8 cellular contexts compared by ENCODE assay signal in the genomic region with DNA sequence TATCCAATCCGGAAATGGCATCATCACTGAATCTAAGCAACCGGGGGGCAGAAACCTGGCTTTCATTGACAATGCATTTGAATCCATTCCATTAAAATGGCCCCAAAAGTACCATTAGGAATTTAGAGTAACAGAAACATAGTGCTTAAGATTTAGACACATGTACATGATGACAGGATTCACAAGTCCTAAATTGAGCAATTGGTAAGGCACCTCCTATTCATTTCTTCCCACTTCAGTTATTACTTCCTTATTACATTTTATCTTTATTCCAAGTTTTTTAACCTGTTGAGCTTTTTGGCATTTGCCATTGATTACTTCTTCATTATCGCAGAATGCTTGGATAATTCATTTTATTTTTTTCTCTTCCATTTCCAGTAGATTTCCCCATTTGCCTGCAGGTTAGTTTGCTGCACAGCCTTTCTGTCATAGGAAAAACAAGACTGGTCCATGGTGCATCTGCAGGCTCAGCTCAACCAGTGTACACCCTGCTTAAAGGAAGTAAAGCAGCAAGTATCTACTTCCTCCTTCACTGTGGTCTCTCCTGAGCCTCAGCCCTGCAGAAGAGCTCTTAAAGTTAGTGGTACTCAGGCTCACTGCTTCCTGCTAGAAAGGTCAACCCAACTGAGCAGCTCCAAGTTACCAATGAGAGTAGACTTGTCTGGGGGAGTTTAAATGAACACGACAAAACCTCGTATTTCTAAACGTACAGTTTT.
DNase-seq lines count a peak whose midpoint lies in the region; ATAC-seq, FAIRE-seq and TF ChIP-seq lines count a peak whose summit lies in the region.

No MANE protein-coding gene starts in this region.

- no peaks in the 10 kb centered on the region for H3K27me3 Mint-ChIP-seq in activated naive CD8-positive, alpha-beta T cell
- no peaks in the 10 kb centered on the region for H3K27me3 Mint-ChIP-seq in osteocyte (ENCODE audit: unreplicated experiment)

- H3K9me3 Mint-ChIP-seq in activated naive CD8-positive, alpha-beta T cell (ENCODE audit: low read depth), result no peaks in the 10 kb centered on the region
- H3K9me3 Mint-ChIP-seq in osteocyte (ENCODE audit: unreplicated experiment), result no peaks in the 10 kb centered on the region

- TF ChIP-seq CTCF in HL-60 (IDR thresholded peaks at IDR 0.05; ENCODE audit: insufficient read depth, low read length), result no peak
- no peak for TF ChIP-seq CTCF in osteocyte (IDR thresholded peaks at IDR 0.05)

- peak overlapping the region; percentile 70 for H3K4me3 Mint-ChIP-seq in activated naive CD8-positive, alpha-beta T cell
- H3K4me3 Mint-ChIP-seq in osteocyte (ENCODE audit: unreplicated experiment), result no peak overlapping the region

- H3K27me3 ChIP-seq in HL-60 (ENCODE audit: insufficient read depth, poor library complexity, severe bottlenecking), result no peaks in the 10 kb centered on the region

- peaks cover 17% of the 10 kb centered on the region for H3K36me3 Mint-ChIP-seq in activated naive CD8-positive, alpha-beta T cell
- H3K36me3 Mint-ChIP-seq in osteocyte (ENCODE audit: unreplicated experiment), result peaks cover 3% of the 10 kb centered on the region

- H3K4me1 Mint-ChIP-seq in activated naive CD8-positive, alpha-beta T cell (ENCODE audit: low read depth), result peaks cover 92% of the 10 kb centered on the region
- H3K4me1 Mint-ChIP-seq in osteocyte (ENCODE audit: unreplicated experiment), result peaks cover 17% of the 10 kb centered on the region

- peak; percentile 72 for ATAC-seq in GM21526 (IDR thresholded peaks at IDR 0.05; ENCODE audit: low FRiP score, unreplicated experiment)

- FAIRE-seq in GM18507 (lab: Jason Lieb, UNC), result peak; percentile 98

- H3K27ac ChIP-seq in HL-60 (replicated peaks), result no peak overlapping the region

- peak overlapping the region; percentile 93 for H3K27ac Mint-ChIP-seq in activated naive CD8-positive, alpha-beta T cell
- H3K27ac Mint-ChIP-seq in osteocyte (ENCODE audit: unreplicated experiment), result no peak overlapping the region

- H3K4me3 ChIP-seq in HL-60 (replicated peaks; ENCODE audit: insufficient read depth, low read length), result no peak overlapping the region

- DNase-seq in GM18507 (ENCODE audit: extremely low spot score, insufficient read length, low read depth), result peak; percentile 36
- DNase-seq in HL-60 (ENCODE audit: low read depth in 1 of 2, low spot score in 1 of 2), result peak; percentile 68 to 88
- no peak for DNase-seq in ureter (ENCODE audit: low spot score)
- no peak for DNase-seq in hippocampal formation (lab: John Stamatoyannopoulos, UW)
- DNase-seq in osteocyte (ENCODE audit: extremely low spot score, unreplicated experiment), result no peak
- no peak for DNase-seq in AG20443 (ENCODE audit: low spot score)

Comparison
In these comparisons a context has a peak if more than half of its experiments do, and no peak if none do; other contexts are left out.
1. DNase-seq: peak in GM18507 (single experiment) and HL-60 (2 of 2); none in ureter (single experiment), hippocampal formation (0 of 2), osteocyte (single experiment) and AG20443 (single experiment).